8 cellular contexts compared by ENCODE assay signal in the genomic region with DNA sequence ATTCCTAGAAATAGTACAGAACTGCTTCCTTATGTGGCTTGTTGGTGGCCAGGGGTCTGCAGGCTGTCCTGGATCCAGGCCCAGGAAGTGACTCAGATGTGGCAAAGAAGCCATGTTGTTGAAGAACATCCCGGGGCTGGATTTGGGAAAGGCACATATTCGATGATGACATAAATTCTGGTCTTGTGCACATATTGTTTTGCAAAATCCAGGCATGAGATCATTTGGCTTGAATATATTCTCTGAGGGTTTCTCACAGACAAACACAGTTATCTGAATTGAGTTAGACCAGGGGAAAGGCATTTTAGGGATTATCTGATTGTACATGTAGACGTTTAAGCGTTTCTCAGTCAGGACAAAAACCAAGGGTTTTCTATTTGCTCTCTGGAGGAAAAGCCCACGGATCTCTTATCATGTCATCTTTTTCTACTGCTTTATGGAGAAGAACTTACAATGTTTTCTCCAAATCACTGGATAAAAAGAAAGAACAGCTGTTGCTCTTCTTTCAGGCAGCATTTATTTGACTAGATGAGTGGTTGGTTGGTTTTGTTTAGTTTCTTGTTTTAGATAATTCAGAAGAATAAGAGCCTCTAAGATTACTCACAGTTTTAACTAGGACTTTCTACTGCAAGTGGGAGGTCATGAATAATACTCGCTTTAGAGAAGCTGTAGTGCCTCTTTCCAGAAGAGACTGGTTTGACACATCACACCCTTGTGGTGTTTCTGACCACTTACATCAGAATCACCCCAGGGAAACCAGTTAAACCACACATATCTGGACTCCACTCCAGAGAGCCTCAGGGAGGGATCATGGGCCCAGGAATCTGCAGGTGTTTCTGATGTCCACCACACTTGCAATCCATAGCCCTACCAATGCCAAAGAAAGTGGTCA. TPM values are rescaled to one million over a fixed set of nuclear protein-coding genes. Genes with fewer than 3 reads are reported as not detected.
DNase-seq lines count a peak whose midpoint lies in the region; ATAC-seq, FAIRE-seq and TF ChIP-seq lines count a peak whose summit lies in the region.

No MANE protein-coding gene starts in this region.

- H3K9me3 ChIP-seq in skeletal muscle satellite cell (replicated peaks; ENCODE audit: low read length) = no peaks in the 10 kb centered on the region

- peak overlapping the region; percentile 59 for H3K4me2 ChIP-seq in skeletal muscle satellite cell (ENCODE audit: low read length)

- peak overlapping the region; percentile 34 for H3K4me3 ChIP-seq in skeletal muscle satellite cell (ENCODE audit: low read length)

- no peak for TF ChIP-seq CTCF in activated CD8-positive, alpha-beta T cell treated with anti-CD3 and anti-CD28 coated beads for 36 hours (IDR thresholded peaks at IDR 0.05)

- H3K9me3 Mint-ChIP-seq in activated CD8-positive, alpha-beta T cell treated with anti-CD3 and anti-CD28 coated beads for 36 hours = no peaks in the 10 kb centered on the region

- H3K4me1 Mint-ChIP-seq in activated CD8-positive, alpha-beta T cell treated with anti-CD3 and anti-CD28 coated beads for 36 hours (ENCODE audit: low read depth) = no peaks in the 10 kb centered on the region

- no peak for TF ChIP-seq POLR2A in GM12892 (IDR thresholded peaks at IDR 0.05; ENCODE audit: low read depth, low read length)

- POLR2A ChIA-PET in activated CD8-positive, alpha-beta T cell treated with anti-CD3 and anti-CD28 coated beads for 36 hours (lab: Charles Lee) = no interaction called here

- no peak for ATAC-seq in activated CD8-positive, alpha-beta T cell treated with anti-CD3 and anti-CD28 coated beads for 36 hours

- H3K4me1 ChIP-seq in skeletal muscle satellite cell (ENCODE audit: control insufficient read depth, insufficient read depth, low read length) = peaks cover 20% of the 10 kb centered on the region

- no peak overlapping the region for H3K4me3 Mint-ChIP-seq in activated CD8-positive, alpha-beta T cell treated with anti-CD3 and anti-CD28 coated beads for 36 hours

- intact Hi-C loops in activated CD8-positive, alpha-beta T cell treated with anti-CD3 and anti-CD28 coated beads for 36 hours (cut with micrococcal nuclease) = no loop called here

- no peaks in the 10 kb centered on the region for H3K27me3 ChIP-seq in skeletal muscle satellite cell (ENCODE audit: control insufficient read depth, insufficient read depth, low read length)

- H3K36me3 Mint-ChIP-seq in activated CD8-positive, alpha-beta T cell treated with anti-CD3 and anti-CD28 coated beads for 36 hours (ENCODE audit: low read depth) = no peaks in the 10 kb centered on the region

- FAIRE-seq in GM12892 (lab: Jason Lieb, UNC) = peak; percentile 24

- H3K27ac Mint-ChIP-seq in activated CD8-positive, alpha-beta T cell treated with anti-CD3 and anti-CD28 coated beads for 36 hours = no peak overlapping the region

- H3K27me3 Mint-ChIP-seq in activated CD8-positive, alpha-beta T cell treated with anti-CD3 and anti-CD28 coated beads for 36 hours = peaks cover 5% of the 10 kb centered on the region

- CTCF ChIA-PET in activated CD8-positive, alpha-beta T cell treated with anti-CD3 and anti-CD28 coated beads for 36 hours (lab: Charles Lee) = no interaction called here

- no peaks in the 10 kb centered on the region for H3K36me3 ChIP-seq in skeletal muscle satellite cell (ENCODE audit: insufficient read depth, low read length)

- peak overlapping the region; percentile 70 for H3K9ac ChIP-seq in skeletal muscle satellite cell (ENCODE audit: low read depth, low read length)

- no peak for DNase-seq in GM12892 (ENCODE audit: insufficient read length)
- peak; percentile 21 to 75 for DNase-seq in NCI-H446 (lab: John Stamatoyannopoulos, UW)
- DNase-seq in fibroblast of gingiva (ENCODE audit: low read depth) = peak; percentile 94
- no peak for DNase-seq in activated effector memory CD4-positive, alpha-beta T cell treated with Interleukin-2 at 50 U/mL for 16 hours
- DNase-seq in activated CD8-positive, alpha-beta T cell treated with anti-CD3 and anti-CD28 coated beads for 36 hours = no peak
- no peak for DNase-seq in NCI-H1105 treated with DMSO at 0.1 percent for 48 hours (lab: John Stamatoyannopoulos, UW)
- no peak for DNase-seq in stimulated activated CD4-positive, alpha-beta T cell treated with anti-CD3 and anti-CD28 coated beads, Interleukin-12 subunit alpha, Interleukin-12 subunit beta, amount 100 ng/mL, for 4 hours

RNA-seq across cellular contexts. Expression of a gene that starts 29.5 kb away (rescaled TPM):
- polyA plus RNA-seq in GM12892 (2012; ENCODE audit: missing spikeins) = 11.8 TPM
- total RNA-seq in skeletal muscle satellite cell (2012; rRNA removed) = 36.0 and 46.9 TPM in 2 replicates
- total RNA-seq in activated CD8-positive, alpha-beta T cell treated with anti-CD3 and anti-CD28 coated beads for 36 hours = under 1 TPM in 1 of 2 experiments, not detected in 1; 0.20 TPM

Comparison
In these comparisons a context has a peak if more than half of its experiments do, and no peak if none do; other contexts are left out.
1. DNase-seq: peak in NCI-H446 (2 of 2) and fibroblast of gingiva (single experiment); none in GM12892 (single experiment), activated effector memory CD4-positive, alpha-beta T cell treated with Interleukin-2 at 50 U/mL for 16 hours (single experiment), activated CD8-positive, alpha-beta T cell treated with anti-CD3 and anti-CD28 coated beads for 36 hours (single experiment), NCI-H1105 treated with DMSO at 0.1 percent for 48 hours (single experiment) and stimulated activated CD4-positive, alpha-beta T cell treated with anti-CD3 and anti-CD28 coated beads, Interleukin-12 subunit alpha, Interleukin-12 subunit beta, amount 100 ng/mL, for 4 hours (single experiment).